Comparison of ENCODE assay signal across 17 cellular contexts in genomic region chr9:27110181-27110580, GRCh38. TPM values are rescaled to one million over a fixed set of nuclear protein-coding genes. Genes with fewer than 3 reads are reported as not detected.
DNase-seq lines count a peak whose midpoint lies in the region; TF ChIP-seq lines count a peak whose summit lies in the region.
"Had no signal": no experiment of that assay in that cellular context is flagged by ENCODE, and none has a peak within 500 bp of the region (broad histone marks: within the 10 kb centered on the region; RNA-seq: fewer than 3 reads in every experiment).

No MANE protein-coding gene starts in this region.

- DNase-seq in brain microvascular endothelial cell: no peak
- DNase-seq in skeletal muscle cell (ENCODE audit: low read depth): no peak
- DNase-seq in A172 (ENCODE audit: low spot score): no peak
- DNase-seq in posterior vena cava (ENCODE audit: low spot score): no peak
- DNase-seq in iPS-NIHi7 (ENCODE audit: extremely low spot score): no peak
- DNase-seq: activated CD4-positive, alpha-beta T cell treated with anti-CD3 and anti-CD28 coated beads, Interleukin-2, amount 50 U/mL, for 1 hour; caudate nucleus; glutamatergic neuron; kidney glomerular epithelial cell; NCI-H1092 treated with DMSO at 0.1 percent for 48 hours; SIG-M5; stimulated activated CD4-positive, alpha-beta T cell treated with anti-CD3 and anti-CD28 coated beads, Interleukin-15, amount 100 ng/mL, for 24 hours; stomach; T1000 had no signal

- H3K27me3 ChIP-seq in HUES48 (ENCODE audit: control insufficient read depth, insufficient read depth, low read length) (no peaks in the 10 kb centered on the region), brain microvascular endothelial cell (replicated peaks) (no peaks in the 10 kb centered on the region), iPS-18a (ENCODE audit: control insufficient read depth, insufficient read depth, low read length) (no peaks in the 10 kb centered on the region)
- H3K27me3 ChIP-seq: stomach had no signal

- TF ChIP-seq CTCF in brain microvascular endothelial cell (IDR thresholded peaks at IDR 0.05; ENCODE audit: low read depth, low read length, missing control alignments): no peak

- in situ Hi-C loops in brain microvascular endothelial cell (cut with HindIII; ENCODE audit: low pct_ligation_motif_present, low sequenced_read_pairs): no loop called here

- H3K9me3 ChIP-seq in HUES48 (ENCODE audit: control insufficient read depth, insufficient read depth, low read length) (no peaks in the 10 kb centered on the region), iPS-18a (ENCODE audit: control insufficient read depth, low read depth, low read length) (no peaks in the 10 kb centered on the region)
- H3K9me3 ChIP-seq: stomach had no signal

- H3K4me1 ChIP-seq in HUES48 (ENCODE audit: control insufficient read depth, insufficient read depth, low read length): peaks cover 16% of the 10 kb centered on the region
- peaks cover 13% of the 10 kb centered on the region for H3K4me1 ChIP-seq in iPS-18a (ENCODE audit: control insufficient read depth, low read depth, low read length)

- H3K36me3 ChIP-seq in HUES48 (ENCODE audit: control insufficient read depth, insufficient read depth, low read length) (no peaks in the 10 kb centered on the region), brain microvascular endothelial cell (replicated peaks) (no peaks in the 10 kb centered on the region), iPS-18a (ENCODE audit: control insufficient read depth, low read depth, low read length) (no peaks in the 10 kb centered on the region)
- H3K36me3 ChIP-seq: stomach had no signal

- no peak overlapping the region; the same call in 1 of the 2 replicates for H3K9ac ChIP-seq in HUES48 (ENCODE audit: low read depth, low read length)
- peak overlapping the region; percentile 60 for H3K9ac ChIP-seq in iPS-18a (ENCODE audit: low read length)

- intact Hi-C loops in posterior vena cava (cut with DNase I): loop anchor here in 1 of 2 donors (10.0 kb wide), 1 partner anchor 1735 kb away; no protein-coding TSS in a partner anchor

- peak overlapping the region; percentile 60 for H3K4me3 ChIP-seq in HUES48 (ENCODE audit: low read depth, low read length)
- H3K4me3 ChIP-seq in brain microvascular endothelial cell (ENCODE audit: low read depth, low read length): peak overlapping the region; percentile 48
- peak overlapping the region; percentile 58 for H3K4me3 ChIP-seq in iPS-18a (ENCODE audit: low read length)
- H3K4me3 ChIP-seq in skeletal muscle cell (ENCODE audit: low read depth, low read length): peak overlapping the region; percentile 29

- H3K27ac ChIP-seq in HUES48 (ENCODE audit: low read depth, low read length) (no peak overlapping the region), brain microvascular endothelial cell (no peak overlapping the region), iPS-18a (ENCODE audit: low read length) (no peak overlapping the region)

RNA-seq across cellular contexts. Expression of gene TEK, which starts 1.2 kb away (rescaled TPM):
- 3.9 and 7.6 TPM in 2 replicates for total RNA-seq in A172 (2014; rRNA removed; shearing (Covaris generic))
- total RNA-seq in posterior vena cava: 10 to 100 TPM; 14.5 to 18.0 TPM
- total RNA-seq: progenitor cell of endocrine pancreas had no signal
